In genomic region chr4:73010789-73011628, GRCh38 we compare ENCODE assay signal across 33 cellular contexts.
"Had no signal": no experiment of that assay in that cellular context is flagged by ENCODE, and none has a peak within 500 bp of the region (broad histone marks: within the 10 kb centered on the region; RNA-seq: fewer than 3 reads in every experiment).

No MANE protein-coding gene starts in this region.

- H3K4me1 Mint-ChIP-seq: activated naive CD8-positive, alpha-beta T cell treated with anti-CD3 and anti-CD28 coated beads for 36 hours; activated T-helper 17 cell treated with anti-CD3 and anti-CD28 coated beads, Interleukin-2, amount 50 U/mL, for 72 hours had no signal

- H3K4me3 Mint-ChIP-seq: activated B cell treated with CpG ODN at 0.5 μM for 24 hours; activated CD8-positive, alpha-beta T cell treated with anti-CD3 and anti-CD28 coated beads for 36 hours; activated naive CD8-positive, alpha-beta T cell treated with anti-CD3 and anti-CD28 coated beads for 36 hours; activated T-cell treated with anti-CD3 and anti-CD28 coated beads, Interleukin-2, amount 50 U/mL, for 72 hours; activated T-helper 17 cell treated with anti-CD3 and anti-CD28 coated beads, Interleukin-2, amount 50 U/mL, for 72 hours had no signal

- H3K36me3 Mint-ChIP-seq: activated naive CD8-positive, alpha-beta T cell treated with anti-CD3 and anti-CD28 coated beads for 36 hours had no signal

- H3K27me3 ChIP-seq: ascending aorta, cardiac muscle cell, Peyer's patch had no signal

- H3K36me3 ChIP-seq: ascending aorta, cardiac muscle cell, Peyer's patch had no signal

- H3K4me3 ChIP-seq: ascending aorta, cardiac muscle cell, Peyer's patch had no signal

- H3K4me2 ChIP-seq: KMS-11 had no signal

- H3K27ac Mint-ChIP-seq: activated B cell treated with CpG ODN at 0.5 μM for 24 hours; activated CD8-positive, alpha-beta T cell treated with anti-CD3 and anti-CD28 coated beads for 36 hours; activated naive CD8-positive, alpha-beta T cell treated with anti-CD3 and anti-CD28 coated beads for 36 hours; activated T-cell treated with anti-CD3 and anti-CD28 coated beads, Interleukin-2, amount 50 U/mL, for 72 hours; activated T-helper 17 cell treated with anti-CD3 and anti-CD28 coated beads, Interleukin-2, amount 50 U/mL, for 72 hours had no signal

- H3K9me3 Mint-ChIP-seq: activated T-helper 17 cell treated with anti-CD3 and anti-CD28 coated beads, Interleukin-2, amount 50 U/mL, for 72 hours had no signal

- DNase-seq: activated B cell treated with CpG ODN at 0.5 μM for 24 hours; activated CD4-positive, alpha-beta T cell treated with anti-CD3 and anti-CD28 coated beads for 4 hours; activated CD4-positive, alpha-beta T cell treated with anti-CD3 and anti-CD28 coated beads, Interleukin-2, amount 50 U/mL, for 1 hour; activated CD4-positive, CD25-positive, alpha-beta regulatory T cell treated with anti-CD3 and anti-CD28 coated beads, Interleukin-2, amount 50 U/mL, for 72 hours; activated CD8-positive, alpha-beta T cell treated with anti-CD3 and anti-CD28 coated beads for 36 hours; activated effector memory CD4-positive, alpha-beta T cell treated with anti-CD3 and anti-CD28 coated beads, Interleukin-2, amount 50 U/mL, for 16 hours; activated naive CD4-positive, alpha-beta T cell; activated naive CD4-positive, alpha-beta T cell treated with anti-CD3 and anti-CD28 coated beads, Interleukin-2, amount 50 U/mL, for 16 hours; activated naive CD8-positive, alpha-beta T cell treated with anti-CD3 and anti-CD28 coated beads for 36 hours; activated T-cell treated with anti-CD3 and anti-CD28 coated beads, Interleukin-2, amount 50 U/mL, for 1 hour; activated T-cell treated with anti-CD3 and anti-CD28 coated beads, Interleukin-2, amount 50 U/mL, for 72 hours; amniotic stem cell; MM.1S; MV-4-11; NCI-H1092; NCI-H1436 treated with DMSO at 0.1 percent for 48 hours; NCI-H1694 treated with DMSO at 0.1 percent for 48 hours; NCI-H2029; NCI-H345; NCI-H524 treated with DMSO at 0.1 percent for 48 hours; PC-3; Peyer's patch; RPMI8226; SIG-M5; T-helper 1 cell; T-helper 2 cell; T-helper 9 cell had no signal

- H3K9me3 ChIP-seq: ascending aorta had no signal

- H3K4me1 ChIP-seq: ascending aorta, Peyer's patch had no signal

- ATAC-seq: activated CD8-positive, alpha-beta T cell treated with anti-CD3 and anti-CD28 coated beads for 36 hours; activated T-cell treated with anti-CD3 and anti-CD28 coated beads, Interleukin-2, amount 50 U/mL, for 72 hours; activated T-helper 17 cell treated with anti-CD3 and anti-CD28 coated beads, Interleukin-2, amount 50 U/mL, for 72 hours; PC-3; SK-N-SH treated with all-trans-retinoic acid at 6 μM for 48 hours had no signal

- H3K27ac ChIP-seq: ascending aorta, cardiac muscle cell, KMS-11, Peyer's patch, VCaP had no signal
